In the genomic region with DNA sequence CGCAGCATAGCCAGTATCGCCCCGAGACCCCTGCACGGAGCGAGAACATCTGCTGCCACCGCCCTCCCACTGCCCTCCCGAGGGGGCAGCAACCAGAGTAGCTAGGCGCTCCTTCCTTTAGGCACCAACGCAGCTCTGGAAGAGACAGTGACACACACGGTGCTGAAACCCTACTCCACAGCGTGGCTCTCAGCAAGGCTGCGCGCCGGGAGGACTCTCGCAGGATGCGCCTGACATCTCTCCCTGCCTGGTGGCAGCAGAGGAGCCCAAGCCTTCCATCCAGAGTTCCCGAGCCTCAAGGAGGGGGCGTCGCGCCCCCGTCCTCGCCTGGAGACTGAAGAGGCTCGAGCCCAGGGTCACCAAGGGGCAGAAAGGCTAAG, we compare ENCODE assay signal across 8 cellular contexts. TPM values are rescaled to one million over a fixed set of nuclear protein-coding genes. Genes with fewer than 3 reads are reported as not detected.
DNase-seq lines count a peak whose midpoint lies in the region; ATAC-seq and TF ChIP-seq lines count a peak whose summit lies in the region.

No MANE protein-coding gene starts in this region.

- no peak overlapping the region for H3K27ac Mint-ChIP-seq in activated CD8-positive, alpha-beta memory T cell treated with anti-CD3 and anti-CD28 coated beads, Interleukin-2, amount 10 ng/mL, durations not matched to agents 7 days and 5 days
- H3K27ac Mint-ChIP-seq in activated naive CD8-positive, alpha-beta T cell treated with anti-CD3 and anti-CD28 coated beads, Interleukin-2, amount 10 ng/mL, durations not matched to agents 7 days and 5 days = no peak overlapping the region
- peak overlapping the region in 3 of 6 donors; percentile 16 to 61 (median 30) for H3K27ac Mint-ChIP-seq in immature natural killer cell

- WGBS in testis, 2 donors = 40 to 54% methylated on average over 1 to 23 of the region's 23 CpGs

- H3K4me3 Mint-ChIP-seq in activated CD8-positive, alpha-beta memory T cell treated with anti-CD3 and anti-CD28 coated beads, Interleukin-2, amount 10 ng/mL, durations not matched to agents 7 days and 5 days = peak overlapping the region; percentile 68
- peak overlapping the region; percentile 66 for H3K4me3 Mint-ChIP-seq in activated naive CD8-positive, alpha-beta T cell treated with anti-CD3 and anti-CD28 coated beads, Interleukin-2, amount 10 ng/mL, durations not matched to agents 7 days and 5 days
- peak overlapping the region; percentile 71 to 80 (median 74) for H3K4me3 Mint-ChIP-seq in immature natural killer cell

- H3K4me1 Mint-ChIP-seq in activated CD8-positive, alpha-beta memory T cell treated with anti-CD3 and anti-CD28 coated beads, Interleukin-2, amount 10 ng/mL, durations not matched to agents 7 days and 5 days = peaks cover 34% of the 10 kb centered on the region
- H3K4me1 Mint-ChIP-seq in activated naive CD8-positive, alpha-beta T cell treated with anti-CD3 and anti-CD28 coated beads, Interleukin-2, amount 10 ng/mL, durations not matched to agents 7 days and 5 days = peaks cover 30% of the 10 kb centered on the region
- H3K4me1 Mint-ChIP-seq in immature natural killer cell = peaks cover 56 to 70% of the 10 kb centered on the region in 2 donors

- no peak for ATAC-seq in activated CD8-positive, alpha-beta memory T cell treated with anti-CD3 and anti-CD28 coated beads, Interleukin-2, amount 10 ng/mL, durations not matched to agents 7 days and 5 days
- ATAC-seq in activated naive CD8-positive, alpha-beta T cell treated with anti-CD3 and anti-CD28 coated beads, Interleukin-2, amount 10 ng/mL, durations not matched to agents 7 days and 5 days (ENCODE audit: low read depth) = no peak
- ATAC-seq in HG02870 (IDR thresholded peaks at IDR 0.05; ENCODE audit: unreplicated experiment) = no peak
- ATAC-seq in GM18858 (IDR thresholded peaks at IDR 0.05; ENCODE audit: unreplicated experiment) = no peak

- no peaks in the 10 kb centered on the region for H3K27me3 Mint-ChIP-seq in activated CD8-positive, alpha-beta memory T cell treated with anti-CD3 and anti-CD28 coated beads, Interleukin-2, amount 10 ng/mL, durations not matched to agents 7 days and 5 days
- no peaks in the 10 kb centered on the region for H3K27me3 Mint-ChIP-seq in activated naive CD8-positive, alpha-beta T cell treated with anti-CD3 and anti-CD28 coated beads, Interleukin-2, amount 10 ng/mL, durations not matched to agents 7 days and 5 days
- peaks cover 8 to 20% (median 9%) of the 10 kb centered on the region in 3 donors for H3K27me3 Mint-ChIP-seq in immature natural killer cell (ENCODE audit: low read depth in 3 of 3)

- no peaks in the 10 kb centered on the region for H3K9me3 Mint-ChIP-seq in activated CD8-positive, alpha-beta memory T cell treated with anti-CD3 and anti-CD28 coated beads, Interleukin-2, amount 10 ng/mL, durations not matched to agents 7 days and 5 days (ENCODE audit: low read depth)
- no peaks in the 10 kb centered on the region for H3K9me3 Mint-ChIP-seq in activated naive CD8-positive, alpha-beta T cell treated with anti-CD3 and anti-CD28 coated beads, Interleukin-2, amount 10 ng/mL, durations not matched to agents 7 days and 5 days
- H3K9me3 Mint-ChIP-seq in immature natural killer cell = no peaks in the 10 kb centered on the region

- TF ChIP-seq POLR2A in testis (IDR thresholded peaks at IDR 0.05) = no peak

- intact Hi-C loops in testis (cut with DNase I; ENCODE audit: low total_unique reads) = no loop called here

- CTCF ChIA-PET in activated CD8-positive, alpha-beta memory T cell treated with anti-CD3 and anti-CD28 coated beads, Interleukin-2, amount 10 ng/mL, durations not matched to agents 7 days and 5 days (lab: Charles Lee) = interaction anchor here (0.8 to 1.3 kb wide), 2 partner anchors 59 to 61 kb away, joined by 3 read pairs; a partner anchor contains a TSS

- H3K4me3 ChIP-seq in testis = peak overlapping the region in 1 of 2 donors; percentile 54

- no peaks in the 10 kb centered on the region for H3K36me3 ChIP-seq in testis (ENCODE audit: low read depth, missing control alignments)

- H3K9me3 ChIP-seq in testis = no peaks in the 10 kb centered on the region

- no peak overlapping the region for H3K27ac ChIP-seq in testis

- H3K36me3 Mint-ChIP-seq in activated CD8-positive, alpha-beta memory T cell treated with anti-CD3 and anti-CD28 coated beads, Interleukin-2, amount 10 ng/mL, durations not matched to agents 7 days and 5 days = peaks cover 11% of the 10 kb centered on the region
- H3K36me3 Mint-ChIP-seq in activated naive CD8-positive, alpha-beta T cell treated with anti-CD3 and anti-CD28 coated beads, Interleukin-2, amount 10 ng/mL, durations not matched to agents 7 days and 5 days = peaks cover 4% of the 10 kb centered on the region
- H3K36me3 Mint-ChIP-seq in immature natural killer cell = peaks cover 0 to 4% (median 0%) of the 10 kb centered on the region in 3 donors

- TF ChIP-seq CTCF in testis (IDR thresholded peaks at IDR 0.05) = no peak

- no peaks in the 10 kb centered on the region for H3K27me3 ChIP-seq in testis

- peaks cover 34% of the 10 kb centered on the region for H3K4me1 ChIP-seq in testis

- no peak for DNase-seq in activated CD8-positive, alpha-beta memory T cell treated with anti-CD3 and anti-CD28 coated beads, Interleukin-2, amount 10 ng/mL, durations not matched to agents 7 days and 5 days
- DNase-seq in activated CD8-positive, alpha-beta memory T cell treated with anti-CD3 and anti-CD28 coated beads, Interleukin-2, amount 50 U/mL, for 48 hours = no peak
- no peak for DNase-seq in activated naive CD8-positive, alpha-beta T cell treated with anti-CD3 and anti-CD28 coated beads, Interleukin-2, amount 10 ng/mL, durations not matched to agents 7 days and 5 days
- DNase-seq in immature natural killer cell (no peak), testis (peak; percentile 46)
- no peak for DNase-seq in stimulated activated CD8-positive, alpha-beta memory T cell treated with anti-CD3 and anti-CD28 coated beads, Interleukin-4, amount 100 ng/mL, for 48 hours

- POLR2A ChIA-PET in activated naive CD8-positive, alpha-beta T cell treated with anti-CD3 and anti-CD28 coated beads, Interleukin-2, amount 10 ng/mL, durations not matched to agents 7 days and 5 days (lab: Charles Lee) = interaction anchor here (1.3 kb wide), 1 partner anchor 119 kb away, joined by 3 read pairs; a partner anchor contains a TSS

RNA-seq across cellular contexts. Expression of a gene that starts 2.1 kb away (rescaled TPM):
- 10 to 100 TPM; 21.1 to 24.2 TPM for total RNA-seq in activated CD8-positive, alpha-beta memory T cell treated with anti-CD3 and anti-CD28 coated beads, Interleukin-2, amount 10 ng/mL, durations not matched to agents 7 days and 5 days
- 10 to 100 TPM; 22.6 to 23.8 TPM for total RNA-seq in activated naive CD8-positive, alpha-beta T cell treated with anti-CD3 and anti-CD28 coated beads, Interleukin-2, amount 10 ng/mL, durations not matched to agents 7 days and 5 days
- polyA plus RNA-seq in immature natural killer cell (1 to 10 TPM in 2 of 3 donors, under 1 TPM in 1; 0.04 to 3.2 (median 1.1) TPM), testis (ENCODE audit: insufficient read depth, low read depth, low replicate concordance) (30.7 TPM)
- 100 to 1,000 TPM; 107 to 111 TPM for total RNA-seq in testis

RNA-seq across cellular contexts. Expression of a gene that starts 58.7 kb away (rescaled TPM):
- total RNA-seq in activated CD8-positive, alpha-beta memory T cell treated with anti-CD3 and anti-CD28 coated beads, Interleukin-2, amount 10 ng/mL, durations not matched to agents 7 days and 5 days = 10 to 100 TPM; 34.6 to 34.8 TPM
- total RNA-seq in activated naive CD8-positive, alpha-beta T cell treated with anti-CD3 and anti-CD28 coated beads, Interleukin-2, amount 10 ng/mL, durations not matched to agents 7 days and 5 days = 10 to 100 TPM; 45.1 to 45.5 TPM
- 1 to 10 TPM in 2 of 3 donors, under 1 TPM in 1; 0.19 to 1.9 (median 1.4) TPM for polyA plus RNA-seq in immature natural killer cell
- 100 to 1,000 TPM; 116 to 137 TPM for total RNA-seq in testis
- 91.0 TPM for polyA plus RNA-seq in testis (ENCODE audit: insufficient read depth, low read depth, low replicate concordance)

Comparison
In these comparisons a context has a peak if more than half of its experiments do, and no peak if none do; other contexts are left out.
1. RNA of a gene that starts 2.1 kb away (total RNA-seq): 107 to 111 TPM in testis; 21.1 to 24.2 TPM in activated CD8-positive, alpha-beta memory T cell treated with anti-CD3 and anti-CD28 coated beads, Interleukin-2, amount 10 ng/mL, durations not matched to agents 7 days and 5 days and 22.6 to 23.8 TPM in activated naive CD8-positive, alpha-beta T cell treated with anti-CD3 and anti-CD28 coated beads, Interleukin-2, amount 10 ng/mL, durations not matched to agents 7 days and 5 days; every median in the first group is over 4 times any median in the second.
2. Peak in every context shown above with its lines, with median percentiles within 50 percentile points of each other: H3K4me3 Mint-ChIP-seq.